In genomic region chr1:59815892-59816291, GRCh38 we compare ENCODE assay signal across 13 cellular contexts. TPM values are rescaled to one million over a fixed set of nuclear protein-coding genes. Genes with fewer than 3 reads are reported as not detected.
DNase-seq lines count a peak whose midpoint lies in the region; ATAC-seq and TF ChIP-seq lines count a peak whose summit lies in the region.
"Had no signal": no experiment of that assay in that cellular context is flagged by ENCODE, and none has a peak within 500 bp of the region (broad histone marks: within the 10 kb centered on the region; RNA-seq: fewer than 3 reads in every experiment).

No MANE protein-coding gene starts in this region.

- TF ChIP-seq CTCF in PC-9 (conservative IDR thresholded peaks at IDR 0.05), result no peak
- TF ChIP-seq CTCF in suprapubic skin (IDR thresholded peaks at IDR 0.05), result no peak

- H3F3A ChIP-seq in PC-9 (ENCODE audit: insufficient read depth, low read depth), result no peaks in the 10 kb centered on the region

- no peak for ATAC-seq in GM21723 (IDR thresholded peaks at IDR 0.05; ENCODE audit: unreplicated experiment)
- ATAC-seq: K562 had no signal

- no peaks in the 10 kb centered on the region for H4K20me1 ChIP-seq in PC-9 (ENCODE audit: insufficient read depth)

- BruUV-seq in PC-9 (replicated peaks; lab: Mats Ljungman, UMichigan), result TSS peak; percentile 32

- H3K36me3 ChIP-seq in PC-9 (ENCODE audit: low read depth) (no peaks in the 10 kb centered on the region), iPS-15b (ENCODE audit: control insufficient read depth, insufficient read depth, low read length) (no peaks in the 10 kb centered on the region), suprapubic skin (no peaks in the 10 kb centered on the region), MG63 (no peaks in the 10 kb centered on the region)

- peaks cover 56% of the 10 kb centered on the region for H3K79me2 ChIP-seq in PC-9 (ENCODE audit: low read depth)

- 34% methylated on average over 3 of the region's 3 CpGs for WGBS in suprapubic skin

- H3K9me2 ChIP-seq in PC-9 (ENCODE audit: insufficient read depth), result no peaks in the 10 kb centered on the region

- no peak overlapping the region for H3K9ac ChIP-seq in iPS-15b (ENCODE audit: low read depth, low read length)

- CTCF ChIA-PET in PC-9 (lab: Charles Lee), result no interaction called here

- DNase-seq in NCI-H345 (lab: John Stamatoyannopoulos, UW), result peak; percentile 32
- DNase-seq in NCI-H345 treated with DMSO at 0.1 percent for 48 hours (lab: John Stamatoyannopoulos, UW; ENCODE audit: unreplicated experiment), result no peak
- DNase-seq in PC-9, result no peak
- no peak for DNase-seq in suprapubic skin (ENCODE audit: low spot score in 2 of 2)
- no peak for DNase-seq in D341Med (ENCODE audit: low spot score)
- DNase-seq in MG63, result no peak
- DNase-seq: activated CD8-positive, alpha-beta memory T cell treated with anti-CD3 and anti-CD28 coated beads, Interleukin-2, amount 50 U/mL, for 48 hours; DND-41; hippocampal formation; stimulated activated CD4-positive, alpha-beta T cell treated with anti-CD3 and anti-CD28 coated beads, Interleukin-15, amount 100 ng/mL, for 24 hours had no signal

- no peak for TF ChIP-seq EP300 in suprapubic skin (IDR thresholded peaks at IDR 0.05)

- H3K4me2 ChIP-seq in PC-9, result peak overlapping the region; percentile 89

- H3K9me3 ChIP-seq in PC-9 (ENCODE audit: insufficient read depth, low read depth), result no peaks in the 10 kb centered on the region
- H3K9me3 ChIP-seq in iPS-15b (ENCODE audit: control insufficient read depth, insufficient read depth, low read length), result no peaks in the 10 kb centered on the region
- H3K9me3 ChIP-seq in suprapubic skin, result no peaks in the 10 kb centered on the region
- H3K9me3 ChIP-seq in MG63, result no peaks in the 10 kb centered on the region

- H3K4me3 ChIP-seq in PC-9 (peak overlapping the region; percentile 94), iPS-15b (ENCODE audit: low read depth, low read length) (peak overlapping the region; percentile 77), suprapubic skin (peak overlapping the region; percentile 68), MG63 (no peak overlapping the region)
- H3K4me3 ChIP-seq: K562 had no signal

- H2AFZ ChIP-seq in PC-9, result peak overlapping the region; percentile 100

- no peaks in the 10 kb centered on the region for H3K27me3 ChIP-seq in PC-9 (ENCODE audit: insufficient read depth, low read depth)
- peaks cover 11% of the 10 kb centered on the region for H3K27me3 ChIP-seq in iPS-15b (ENCODE audit: control insufficient read depth, insufficient read depth, low read length)
- peaks cover 23% of the 10 kb centered on the region for H3K27me3 ChIP-seq in suprapubic skin
- H3K27me3 ChIP-seq in MG63, result peaks cover 37% of the 10 kb centered on the region

- H3K4me1 ChIP-seq in PC-9 (replicated peaks; ENCODE audit: insufficient read depth) (peaks cover 13% of the 10 kb centered on the region), iPS-15b (ENCODE audit: control insufficient read depth, insufficient read depth, low read length) (peaks cover 6% of the 10 kb centered on the region), suprapubic skin (peaks cover 27% of the 10 kb centered on the region)

- H3K27ac ChIP-seq in PC-9, result 0 out of 2 replicates have a peak overlapping the region, but pooled peaks have one; percentile 1
- H3K27ac ChIP-seq in suprapubic skin, result no peak overlapping the region

- no peak for TF ChIP-seq POLR2A in suprapubic skin (IDR thresholded peaks at IDR 0.05)

- intact Hi-C loops in PC-9 (cut with micrococcal nuclease; ENCODE audit: unreplicated experiment), result no loop called here

- POLR2A ChIA-PET in PC-9 (lab: Charles Lee; ENCODE audit: unreplicated experiment), result interaction anchor here (0.5 kb wide), 1 partner anchor 1119 kb away, joined by 3 read pairs; no protein-coding TSS in a partner anchor

RNA-seq across cellular contexts. Expression of gene HOOK1, which starts 1.1 kb away (rescaled TPM):
- 23.7 and 27.9 TPM in 2 replicates for total RNA-seq in PC-9 (2021)
- 10 to 100 TPM; 22.3 to 38.1 (median 33.7) TPM for total RNA-seq in suprapubic skin
- 0.30 and 0.49 TPM in 2 replicates for total RNA-seq in MG63 (2014; rRNA removed; shearing (Covaris generic); ENCODE audit: low replicate concordance)

Comparison
In these comparisons a context has a peak if more than half of its experiments do, and no peak if none do; other contexts are left out.
1. RNA of gene HOOK1, which starts 1.1 kb away (total RNA-seq): 22.3 to 38.1 TPM in suprapubic skin and 23.7 to 27.9 TPM in PC-9; 0.30 to 0.49 TPM in MG63; every median in the first group is over 10 times any median in the second.